11 cellular contexts compared by ENCODE assay signal in the genomic region with DNA sequence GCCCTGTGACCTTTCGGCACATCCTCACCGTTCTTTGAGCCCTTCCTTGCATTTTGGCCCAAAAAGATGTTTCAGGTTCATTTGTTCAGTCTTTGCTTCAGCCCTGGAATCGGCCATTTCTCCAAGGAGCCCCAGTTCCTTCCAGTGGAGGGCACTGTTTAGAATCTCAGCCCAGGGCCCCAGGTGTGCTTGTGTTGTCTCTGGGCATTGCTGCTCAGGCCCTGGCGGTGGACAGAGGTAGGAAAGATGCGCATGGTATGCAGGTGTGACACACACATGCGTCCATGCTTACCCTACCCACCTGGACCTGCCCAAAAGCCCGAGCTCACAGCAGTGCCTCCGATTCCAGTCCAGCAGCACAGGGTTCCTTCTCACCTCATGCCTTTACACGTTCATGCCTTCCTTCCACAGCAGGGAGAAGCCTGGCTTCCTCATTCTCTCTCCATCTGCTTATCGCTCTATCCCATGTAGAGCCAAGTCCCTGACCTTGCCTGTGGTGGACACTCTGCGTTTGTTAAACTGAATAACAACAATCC.
A peak's percentile ranks its signal among the peaks of the same experiment; 100 is the strongest.
DNase-seq lines count a peak whose midpoint lies in the region; ATAC-seq and TF ChIP-seq lines count a peak whose summit lies in the region.
"Had no signal": no experiment of that assay in that cellular context is flagged by ENCODE, and none has a peak within 500 bp of the region (broad histone marks: within the 10 kb centered on the region; RNA-seq: fewer than 3 reads in every experiment).

No MANE protein-coding gene starts in this region.

- H3K4me3 ChIP-seq in AG09309 (ENCODE audit: control insufficient read depth, low read depth, low read length) (no peak overlapping the region), RWPE2 (ENCODE audit: severe bottlenecking) (no peak overlapping the region), iPS DF 6.9 (ENCODE audit: low read length) (no peak overlapping the region)

- WGBS in iPS DF 6.9 (ENCODE audit: insufficient coverage, insufficient read length): no CpG with 5 or more reads among the region's 11 CpGs

- H3K36me3 ChIP-seq in RWPE2 (ENCODE audit: low read depth): no peaks in the 10 kb centered on the region
- H3K36me3 ChIP-seq in iPS DF 6.9 (ENCODE audit: control insufficient read depth, insufficient read depth, low read length): no peaks in the 10 kb centered on the region

- TF ChIP-seq CTCF in AG09309 (IDR thresholded peaks at IDR 0.05; ENCODE audit: control insufficient read depth, insufficient read depth, low read depth, low read length, missing control alignments): peak; percentile 18
- peak; percentile 32 for TF ChIP-seq CTCF in GM13977 (IDR thresholded peaks at IDR 0.05; ENCODE audit: extremely low read depth, insufficient read depth, missing control alignments)
- TF ChIP-seq CTCF in RWPE2 (IDR thresholded peaks at IDR 0.05; ENCODE audit: poor library complexity, severe bottlenecking): peak; percentile 58
- TF ChIP-seq CTCF in omental fat pad (IDR thresholded peaks at IDR 0.05): no peak

- H3K27ac ChIP-seq in RWPE2 (ENCODE audit: poor library complexity, severe bottlenecking) (no peak overlapping the region), iPS DF 6.9 (ENCODE audit: low read length) (no peak overlapping the region)

- DNase-seq in AG09309 (ENCODE audit: low read depth) (no peak), GM13977 (ENCODE audit: low spot score) (peak; percentile 53), RWPE2 (ENCODE audit: low spot score) (no peak), iPS DF 6.9 (ENCODE audit: low read depth, low spot score) (peak; percentile 66), midbrain (lab: John Stamatoyannopoulos, UW) (no peak), NCI-H1105 (lab: John Stamatoyannopoulos, UW) (no peak), omental fat pad (ENCODE audit: low spot score) (no peak)
- DNase-seq: activated CD4-positive, alpha-beta T cell treated with anti-CD3 and anti-CD28 coated beads for 1 hour; immature natural killer cell; NCI-H1694 had no signal

- ATAC-seq in RWPE2 (ENCODE audit: low read depth) (peak; percentile 65), omental fat pad (ENCODE audit: low FRiP score) (no peak), HG02588 (IDR thresholded peaks at IDR 0.05; ENCODE audit: unreplicated experiment) (no peak)

- H3K9me3 ChIP-seq in RWPE2 (ENCODE audit: severe bottlenecking) (no peaks in the 10 kb centered on the region), iPS DF 6.9 (ENCODE audit: control insufficient read depth, insufficient read depth, low read length) (no peaks in the 10 kb centered on the region)

- H3K27me3 ChIP-seq in RWPE2 (ENCODE audit: insufficient read depth, poor library complexity, severe bottlenecking): no peaks in the 10 kb centered on the region
- no peaks in the 10 kb centered on the region for H3K27me3 ChIP-seq in iPS DF 6.9 (ENCODE audit: control insufficient read depth, insufficient read depth, low read length)

- H3K4me1 ChIP-seq in RWPE2 (ENCODE audit: insufficient read depth, poor library complexity, severe bottlenecking): no peaks in the 10 kb centered on the region
- H3K4me1 ChIP-seq in iPS DF 6.9 (ENCODE audit: control insufficient read depth, insufficient read depth, low read length): peaks cover 5% of the 10 kb centered on the region

- in situ Hi-C loops in GM13977 (cut with MboI; ENCODE audit: low pct_unique_long_range_greater_than_20kb, low sequenced_read_pairs, unreplicated experiment): loop anchor here (10.0 kb wide), 1 partner anchor 293 kb away; no protein-coding TSS in a partner anchor

Comparison
In these comparisons a context has a peak if more than half of its experiments do, and no peak if none do; other contexts are left out.
1. DNase-seq: peak in GM13977 (single experiment) and iPS DF 6.9 (single experiment); none in AG09309 (single experiment), RWPE2 (single experiment), midbrain (single experiment), NCI-H1105 (single experiment) and omental fat pad (single experiment).
2. CTCF ChIP-seq: peak in AG09309 (single experiment), GM13977 (single experiment) and RWPE2 (single experiment); none in omental fat pad (0 of 3).